ENCODE assay signal across 11 cellular contexts in genomic region chr15:99613887-99614642, GRCh38. TPM values are rescaled to one million over a fixed set of nuclear protein-coding genes. Genes with fewer than 3 reads are reported as not detected.
DNase-seq lines count a peak whose midpoint lies in the region; ATAC-seq, FAIRE-seq and TF ChIP-seq lines count a peak whose summit lies in the region.
"Had no signal": no experiment of that assay in that cellular context is flagged by ENCODE, and none has a peak within 500 bp of the region (broad histone marks: within the 10 kb centered on the region; RNA-seq: fewer than 3 reads in every experiment).

No MANE protein-coding gene starts in this region.

- peak overlapping the region; percentile 15; the same call in 1 of the 2 replicates for H3K4me2 ChIP-seq in HepG2 (ENCODE audit: low read depth, low read length)

- H3K9me3 Mint-ChIP-seq in activated T-cell treated with anti-CD3 and anti-CD28 coated beads, Interleukin-2, amount 50 U/mL, for 72 hours: no peaks in the 10 kb centered on the region
- no peaks in the 10 kb centered on the region for H3K9me3 Mint-ChIP-seq in activated T-cell treated with anti-CD3 and anti-CD28 coated beads, Interleukin-2, amount 50 U/mL, for 4 hours
- H3K9me3 Mint-ChIP-seq: CD8-positive, alpha-beta memory T cell had no signal

- peaks cover 62% of the 10 kb centered on the region for H3K79me2 ChIP-seq in HepG2 (ENCODE audit: insufficient read depth, low read length)

- TF ChIP-seq EP300 in HepG2 (IDR thresholded peaks at IDR 0.05; ENCODE audit: low read depth in 2 of 2, low read length in 2 of 2) (peak; percentile 41 to 48; a peak in 2 of 4 replicates), HepG2 (CRISPR knock-in tag; IDR thresholded peaks at IDR 0.05; ENCODE audit: borderline replicate concordance) (no peak)

- H3K4me1 ChIP-seq in adipocyte (ENCODE audit: control insufficient read depth, insufficient read depth, low read length): peaks cover 46% of the 10 kb centered on the region
- H3K4me1 ChIP-seq in HepG2 (ENCODE audit: insufficient read depth, low read length): peaks cover 37% of the 10 kb centered on the region
- H3K4me1 ChIP-seq in upper lobe of right lung: peaks cover 45% of the 10 kb centered on the region

- peaks cover 56% of the 10 kb centered on the region for H3K4me1 Mint-ChIP-seq in activated T-cell treated with anti-CD3 and anti-CD28 coated beads, Interleukin-2, amount 50 U/mL, for 72 hours (ENCODE audit: low read depth)
- H3K4me1 Mint-ChIP-seq in activated T-cell treated with anti-CD3 and anti-CD28 coated beads, Interleukin-2, amount 50 U/mL, for 4 hours (ENCODE audit: low read depth): peaks cover 62% of the 10 kb centered on the region

- intact Hi-C loops in HepG2 (cut with micrococcal nuclease; ENCODE audit: unreplicated experiment): no loop called here
- intact Hi-C loops in upper lobe of right lung (cut with DNase I): no loop called here

- DNase-seq in activated T-cell treated with anti-CD3 and anti-CD28 coated beads, Interleukin-2, amount 50 U/mL, for 72 hours: no peak
- no peak for DNase-seq in activated T-cell treated with anti-CD3 and anti-CD28 coated beads, Interleukin-2, amount 50 U/mL, for 4 hours
- DNase-seq in adipocyte (ENCODE audit: low read depth) (peak; percentile 69), HepG2 (ENCODE audit: low spot score) (peak; percentile 67), upper lobe of right lung (peak; percentile 70), brain microvascular endothelial cell (no peak)
- no peak for DNase-seq in activated CD4-positive, alpha-beta T cell treated with anti-CD3 and anti-CD28 coated beads, Interleukin-2, amount 50 U/mL, for 48 hours
- DNase-seq: CD8-positive, alpha-beta memory T cell; head of caudate nucleus; NCI-H146 had no signal

- no peak overlapping the region for H3K4me3 Mint-ChIP-seq in activated T-cell treated with anti-CD3 and anti-CD28 coated beads, Interleukin-2, amount 50 U/mL, for 72 hours
- H3K4me3 Mint-ChIP-seq in activated T-cell treated with anti-CD3 and anti-CD28 coated beads, Interleukin-2, amount 50 U/mL, for 4 hours: no peak overlapping the region
- H3K4me3 Mint-ChIP-seq: CD8-positive, alpha-beta memory T cell had no signal

- 61% methylated on average over 6 of the region's 6 CpGs for WGBS in HepG2 (ENCODE audit: low lambda C conversion rate)

- H3K27me3 Mint-ChIP-seq in activated T-cell treated with anti-CD3 and anti-CD28 coated beads, Interleukin-2, amount 50 U/mL, for 72 hours (ENCODE audit: low read depth): no peaks in the 10 kb centered on the region
- no peaks in the 10 kb centered on the region for H3K27me3 Mint-ChIP-seq in activated T-cell treated with anti-CD3 and anti-CD28 coated beads, Interleukin-2, amount 50 U/mL, for 4 hours (ENCODE audit: low read depth)

- H3K4me3 ChIP-seq in adipocyte (ENCODE audit: low read length) (peak overlapping the region; percentile 58), HepG2 (replicated peaks in 1 of 3; ENCODE audit: insufficient read depth in 1 of 3, low read depth in 2 of 3, low read length in 3 of 3) (no peak overlapping the region), upper lobe of right lung (no peak overlapping the region), brain microvascular endothelial cell (ENCODE audit: low read depth, low read length) (no peak overlapping the region)

- H3K9me3 ChIP-seq in adipocyte (ENCODE audit: control insufficient read depth, low read length) (no peaks in the 10 kb centered on the region), HepG2 (ENCODE audit: low read length) (no peaks in the 10 kb centered on the region), upper lobe of right lung (no peaks in the 10 kb centered on the region)

- H3K36me3 Mint-ChIP-seq in activated T-cell treated with anti-CD3 and anti-CD28 coated beads, Interleukin-2, amount 50 U/mL, for 72 hours (ENCODE audit: insufficient read depth in 2 of 2): peaks cover 0 to 5% of the 10 kb centered on the region in 2 donors
- peaks cover 2% of the 10 kb centered on the region for H3K36me3 Mint-ChIP-seq in activated T-cell treated with anti-CD3 and anti-CD28 coated beads, Interleukin-2, amount 50 U/mL, for 4 hours (ENCODE audit: insufficient read depth)

- peak overlapping the region; percentile 71 for H3K9ac ChIP-seq in adipocyte (ENCODE audit: low read length)
- H3K9ac ChIP-seq in HepG2 (ENCODE audit: insufficient read depth, low read depth, low read length): no peak overlapping the region

- BruUV-seq in HepG2 (replicated peaks; lab: Mats Ljungman, UMichigan): no TSS peak

- POLR2A ChIA-PET in HepG2 (lab: Yijun Ruan, JAX): no interaction called here

- no peaks in the 10 kb centered on the region for H3K27me3 ChIP-seq in adipocyte (replicated peaks; ENCODE audit: control insufficient read depth, insufficient read depth, low read length)
- H3K27me3 ChIP-seq in HepG2 (ENCODE audit: control insufficient read depth in 1 of 2, insufficient read depth in 2 of 2, low read length in 2 of 2): no peaks in the 10 kb centered on the region
- no peaks in the 10 kb centered on the region for H3K27me3 ChIP-seq in upper lobe of right lung
- no peaks in the 10 kb centered on the region for H3K27me3 ChIP-seq in brain microvascular endothelial cell (replicated peaks)

- peaks cover 9% of the 10 kb centered on the region; the same call in 1 of the 2 replicates for H4K20me1 ChIP-seq in HepG2 (ENCODE audit: insufficient read depth, low read length)

- in situ Hi-C loops in HepG2 (cut with HindIII; ENCODE audit: extremely low pct_ligation_motif_present, low pct_unique_long_range_greater_than_20kb) (no loop called here), brain microvascular endothelial cell (cut with HindIII; ENCODE audit: low pct_ligation_motif_present, low sequenced_read_pairs) (no loop called here)

- H3K27ac ChIP-seq in HepG2 (ENCODE audit: extremely low read length, insufficient read depth, low read length) (peak overlapping the region; percentile 64), upper lobe of right lung (peak overlapping the region; percentile 87), brain microvascular endothelial cell (no peak overlapping the region)

- TF ChIP-seq CTCF in HepG2 (CRISPR knock-in tag; IDR thresholded peaks at IDR 0.05) (no peak), upper lobe of right lung (IDR thresholded peaks at IDR 0.05) (no peak), brain microvascular endothelial cell (IDR thresholded peaks at IDR 0.05; ENCODE audit: low read depth, low read length, missing control alignments) (no peak)

- H3K27ac Mint-ChIP-seq in activated T-cell treated with anti-CD3 and anti-CD28 coated beads, Interleukin-2, amount 50 U/mL, for 72 hours: peak overlapping the region; percentile 68

- no peak for TF ChIP-seq RAD21 in HepG2 (CRISPR knock-in tag; IDR thresholded peaks at IDR 0.05)

- CTCF ChIA-PET in HepG2 (lab: Yijun Ruan, JAX; ENCODE audit: low intra/inter-chr PET ratio, low total read pairs): no interaction called here

- FAIRE-seq in HepG2 (lab: Jason Lieb, UNC): no peak

- H2AFZ ChIP-seq in HepG2 (ENCODE audit: low read length): no peak overlapping the region

- ATAC-seq in activated T-cell treated with anti-CD3 and anti-CD28 coated beads, Interleukin-2, amount 50 U/mL, for 72 hours (replicated peaks in 1 of 2): no peak
- ATAC-seq in activated T-cell treated with anti-CD3 and anti-CD28 coated beads, Interleukin-2, amount 50 U/mL, for 4 hours: no peak
- ATAC-seq in HepG2 (peak; percentile 63), upper lobe of right lung (peak; percentile 71), GM21360 (IDR thresholded peaks at IDR 0.05; ENCODE audit: unreplicated experiment) (no peak)

- H3K36me3 ChIP-seq in adipocyte (ENCODE audit: control insufficient read depth, insufficient read depth, low read length, severe bottlenecking): no peaks in the 10 kb centered on the region
- no peaks in the 10 kb centered on the region for H3K36me3 ChIP-seq in HepG2 (replicated peaks in 1 of 2; ENCODE audit: control insufficient read depth in 1 of 2, insufficient read depth in 2 of 2, low read length in 2 of 2)
- no peaks in the 10 kb centered on the region for H3K36me3 ChIP-seq in upper lobe of right lung
- H3K36me3 ChIP-seq in brain microvascular endothelial cell (replicated peaks): no peaks in the 10 kb centered on the region

- no peak for TF ChIP-seq POLR2A in HepG2 (IDR thresholded peaks at IDR 0.05; ENCODE audit: insufficient read depth in 1 of 2, low read depth in 2 of 2, low read length in 2 of 2)

TF ChIP-seq in HepG2, 621 proteins besides CTCF, POLR2A, EP300 and RAD21 (continues in another document):
- TF ChIP-seq SOX13 (IDR thresholded peaks at IDR 0.05) (no peak), SOX13 (CRISPR knock-in tag; conservative IDR thresholded peaks at IDR 0.05 in 1 of 2, IDR thresholded peaks at IDR 0.05 in 1 of 2) (no peak; a peak in 1 of 4 replicates)

RNA-seq across cellular contexts. Expression of gene MEF2A, which starts 48.3 kb away (rescaled TPM):
- 10 to 100 TPM; 24.1 to 26.0 TPM for total RNA-seq in activated T-cell treated with anti-CD3 and anti-CD28 coated beads, Interleukin-2, amount 50 U/mL, for 72 hours
- 10 to 100 TPM; 19.8 to 24.0 (median 22.4) TPM for total RNA-seq in activated T-cell treated with anti-CD3 and anti-CD28 coated beads, Interleukin-2, amount 50 U/mL, for 4 hours
- total RNA-seq in HepG2 (2016; rRNA removed; fragmentation: Illumina TruSeq; extraction: Trizol) (15.2 and 17.4 TPM in 2 replicates), upper lobe of right lung (86.8 TPM)
- total RNA-seq in HepG2 (2016; cell fraction: cytosol; rRNA removed; fragmentation: Illumina TruSeq; extraction: Trizol; ENCODE audit: low read depth): 6.3 and 8.1 TPM in 2 replicates
- total RNA-seq in HepG2 (2016; cell fraction: insoluble cytoplasmic fraction; rRNA removed; fragmentation: Illumina TruSeq; extraction: Trizol): 13.7 and 16.9 TPM in 2 replicates
- 13.4 and 13.7 TPM in 2 replicates for total RNA-seq in HepG2 (2016; cell fraction: membrane; rRNA removed; fragmentation: Illumina TruSeq; extraction: Trizol)
- 30.8 and 34.3 TPM in 2 replicates for total RNA-seq in HepG2 (2016; cell fraction: nucleus; rRNA removed; fragmentation: Illumina TruSeq; extraction: Trizol)
- 22.6 and 24.4 TPM in 2 replicates for polyA plus RNA-seq in HepG2 (2011; rRNA removed)
- polyA plus RNA-seq in HepG2 (2011; cell fraction: cytosol; rRNA removed): 11.8 and 13.2 TPM in 2 replicates
- polyA plus RNA-seq in HepG2 (2011; cell fraction: nucleus; rRNA removed): 27.9 and 28.7 TPM in 2 replicates
- polyA plus RNA-seq in HepG2 (2012): 15.6 and 16.9 TPM in 2 replicates
- polyA plus RNA-seq in HepG2 (2016; cell fraction: cytosol; fragmentation: Illumina TruSeq; extraction: Trizol; ENCODE audit: low read depth): 2.1 and 3.3 TPM in 2 replicates
- 12.7 and 14.3 TPM in 2 replicates for polyA plus RNA-seq in HepG2 (2016; cell fraction: insoluble cytoplasmic fraction; fragmentation: Illumina TruSeq; extraction: Trizol; ENCODE audit: low read depth)
- 4.4 and 4.7 TPM in 2 replicates for polyA plus RNA-seq in HepG2 (2016; cell fraction: membrane; fragmentation: Illumina TruSeq; extraction: Trizol; ENCODE audit: low read depth)
- polyA plus RNA-seq in HepG2 (2016; cell fraction: nucleus; fragmentation: Illumina TruSeq; extraction: Trizol; ENCODE audit: insufficient read depth, low read depth): 18.7 and 22.5 TPM in 2 replicates
- polyA minus RNA-seq in HepG2 (2011; rRNA and poly(A)+ RNA removed; ENCODE audit: low replicate concordance): 37.1 and 44.8 TPM in 2 replicates
- polyA minus RNA-seq in HepG2 (2011; cell fraction: cytosol; rRNA and poly(A)+ RNA removed): 18.9 and 22.9 TPM in 2 replicates
- polyA minus RNA-seq in HepG2 (2011; cell fraction: nucleus; rRNA and poly(A)+ RNA removed): 73.7 and 74.0 TPM in 2 replicates

Comparison
In these comparisons a context has a peak if more than half of its experiments do, and no peak if none do; other contexts are left out.
1. ATAC-seq: peak in HepG2 (single experiment) and upper lobe of right lung (single experiment); none in activated T-cell treated with anti-CD3 and anti-CD28 coated beads, Interleukin-2, amount 50 U/mL, for 72 hours (0 of 2), activated T-cell treated with anti-CD3 and anti-CD28 coated beads, Interleukin-2, amount 50 U/mL, for 4 hours (0 of 2) and GM21360 (single experiment).
2. DNase-seq: peak in adipocyte (single experiment), HepG2 (single experiment) and upper lobe of right lung (single experiment); none in activated T-cell treated with anti-CD3 and anti-CD28 coated beads, Interleukin-2, amount 50 U/mL, for 72 hours (0 of 2), activated T-cell treated with anti-CD3 and anti-CD28 coated beads, Interleukin-2, amount 50 U/mL, for 4 hours (single experiment), brain microvascular endothelial cell (single experiment) and activated CD4-positive, alpha-beta T cell treated with anti-CD3 and anti-CD28 coated beads, Interleukin-2, amount 50 U/mL, for 48 hours (0 of 2).